ENCODE assay signal across 8 cellular contexts in the genomic region with DNA sequence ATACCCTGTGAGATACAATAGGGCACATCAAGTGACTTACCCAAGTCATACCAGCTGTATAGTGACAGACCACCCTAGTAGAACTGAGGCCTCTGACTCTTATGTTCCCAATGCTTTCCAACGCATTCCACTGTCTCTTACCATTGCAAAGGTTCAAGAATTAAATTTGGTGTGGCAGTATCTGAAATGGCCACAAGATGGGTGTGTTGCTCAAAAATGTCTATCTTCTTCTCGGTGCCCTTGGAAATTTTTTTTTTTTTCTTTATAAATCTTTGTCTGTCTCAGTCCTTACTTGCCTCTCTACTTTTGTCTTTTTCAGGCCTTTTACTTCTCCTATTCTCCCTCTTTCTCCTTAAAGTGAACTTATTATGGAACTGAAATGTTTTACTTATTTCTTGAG. TPM values are rescaled to one million over a fixed set of nuclear protein-coding genes. Genes with fewer than 3 reads are reported as not detected.
DNase-seq lines count a peak whose midpoint lies in the region; ATAC-seq, FAIRE-seq and TF ChIP-seq lines count a peak whose summit lies in the region.

No MANE protein-coding gene starts in this region.

- H3K9ac ChIP-seq in K562 (ENCODE audit: insufficient read depth in 1 of 2, low read depth in 2 of 2, low read length in 2 of 2) = no peak overlapping the region

- peaks cover 8% of the 10 kb centered on the region for H3K36me3 Mint-ChIP-seq in activated naive CD8-positive, alpha-beta T cell treated with anti-CD3 and anti-CD28 coated beads, Interleukin-2, amount 10 ng/mL, durations not matched to agents 7 days and 5 days
- peaks cover 3% of the 10 kb centered on the region for H3K36me3 Mint-ChIP-seq in activated naive CD8-positive, alpha-beta T cell treated with anti-CD3 and anti-CD28 coated beads for 36 hours

- ATAC-seq in activated naive CD8-positive, alpha-beta T cell treated with anti-CD3 and anti-CD28 coated beads, Interleukin-2, amount 10 ng/mL, durations not matched to agents 7 days and 5 days (ENCODE audit: low read depth) = peak; percentile 45
- ATAC-seq in K562 = peak; percentile 85
- ATAC-seq in omental fat pad (ENCODE audit: low FRiP score) = no peak
- ATAC-seq in HG03135 (IDR thresholded peaks at IDR 0.05; ENCODE audit: unreplicated experiment) = no peak

- H3K9me3 ChIP-seq in K562 (replicated peaks; ENCODE audit: control insufficient read depth, insufficient read depth, low read depth, low read length) = no peaks in the 10 kb centered on the region

- WGBS in K562 (ENCODE audit: insufficient coverage, low coverage, missing lambda C conversion rate) = 28% methylated on average over 2 of the region's 2 CpGs

- intact Hi-C loops in K562 (cut with micrococcal nuclease) = loop anchor here (1.0 to 10.0 kb wide), 2 partner anchors 143 to 268 kb away; no protein-coding TSS in a partner anchor

- no peaks in the 10 kb centered on the region for H3K79me2 ChIP-seq in K562 (ENCODE audit: control insufficient read depth, insufficient read depth, low read length)

- H3K4me3 ChIP-seq in K562 = no peak overlapping the region

- no peaks in the 10 kb centered on the region for H3K9me1 ChIP-seq in K562 (ENCODE audit: control insufficient read depth, insufficient read depth, low read length)

- no peak overlapping the region for H2AFZ ChIP-seq in K562 (ENCODE audit: low read depth, low read length)

- no peak overlapping the region for H3K27ac Mint-ChIP-seq in activated naive CD8-positive, alpha-beta T cell treated with anti-CD3 and anti-CD28 coated beads, Interleukin-2, amount 10 ng/mL, durations not matched to agents 7 days and 5 days
- H3K27ac Mint-ChIP-seq in activated naive CD8-positive, alpha-beta T cell treated with anti-CD3 and anti-CD28 coated beads for 36 hours = no peak overlapping the region

- H3K4me1 Mint-ChIP-seq in activated naive CD8-positive, alpha-beta T cell treated with anti-CD3 and anti-CD28 coated beads, Interleukin-2, amount 10 ng/mL, durations not matched to agents 7 days and 5 days = peaks cover 3% of the 10 kb centered on the region
- H3K4me1 Mint-ChIP-seq in activated naive CD8-positive, alpha-beta T cell treated with anti-CD3 and anti-CD28 coated beads for 36 hours = no peaks in the 10 kb centered on the region

- POLR2A ChIA-PET in activated naive CD8-positive, alpha-beta T cell treated with anti-CD3 and anti-CD28 coated beads, Interleukin-2, amount 10 ng/mL, durations not matched to agents 7 days and 5 days (lab: Charles Lee) = no interaction called here
- POLR2A ChIA-PET in K562 (lab: Yijun Ruan, JAX) = no interaction called here

- no peak for TF ChIP-seq POLR2A in K562 (conservative IDR thresholded peaks at IDR 0.05)

- no peak overlapping the region for H3K4me3 Mint-ChIP-seq in activated naive CD8-positive, alpha-beta T cell treated with anti-CD3 and anti-CD28 coated beads, Interleukin-2, amount 10 ng/mL, durations not matched to agents 7 days and 5 days
- H3K4me3 Mint-ChIP-seq in activated naive CD8-positive, alpha-beta T cell treated with anti-CD3 and anti-CD28 coated beads for 36 hours = no peak overlapping the region

- TF ChIP-seq RAD21 in K562 (CRISPR knock-in tag; conservative IDR thresholded peaks at IDR 0.05 in 1 of 2, IDR thresholded peaks at IDR 0.05 in 1 of 2) = peak; percentile 57 to 76

- no peaks in the 10 kb centered on the region for H4K20me1 ChIP-seq in K562 (replicated peaks; ENCODE audit: control insufficient read depth, insufficient read depth, low read length)

- H3K27ac ChIP-seq in K562 (ENCODE audit: extremely low read depth, low read depth, low read length) = no peak overlapping the region

- peaks cover 25% of the 10 kb centered on the region; the same call in 2 of the 3 replicates for H3K36me3 ChIP-seq in K562 (ENCODE audit: control insufficient read depth, insufficient read depth, low read length)

- H3K4me1 ChIP-seq in K562 (replicated peaks in 1 of 2; ENCODE audit: control insufficient read depth in 2 of 2, insufficient read depth in 2 of 2, low read length in 2 of 2) = no peaks in the 10 kb centered on the region

- no peak overlapping the region for H3K4me2 ChIP-seq in K562 (ENCODE audit: insufficient read depth, low read length)

- CTCF ChIA-PET in K562 (lab: Yijun Ruan, JAX; ENCODE audit: low intra/inter-chr PET ratio) = interaction anchor here (0.6 to 3.9 kb wide), 8 partner anchors 10 to 318 kb away, joined by 3 to 55 read pairs (median 4); no protein-coding TSS in a partner anchor

- no peak for TF ChIP-seq EP300 in K562 (IDR thresholded peaks at IDR 0.05; ENCODE audit: low read length)

- no peaks in the 10 kb centered on the region for H3K9me3 Mint-ChIP-seq in activated naive CD8-positive, alpha-beta T cell treated with anti-CD3 and anti-CD28 coated beads, Interleukin-2, amount 10 ng/mL, durations not matched to agents 7 days and 5 days
- no peaks in the 10 kb centered on the region for H3K9me3 Mint-ChIP-seq in activated naive CD8-positive, alpha-beta T cell treated with anti-CD3 and anti-CD28 coated beads for 36 hours

- FAIRE-seq in K562 (lab: Jason Lieb, UNC) = peak; percentile 74

- DNase-seq in activated naive CD8-positive, alpha-beta T cell treated with anti-CD3 and anti-CD28 coated beads, Interleukin-2, amount 10 ng/mL, durations not matched to agents 7 days and 5 days = no peak
- DNase-seq in activated naive CD8-positive, alpha-beta T cell treated with anti-CD3 and anti-CD28 coated beads for 36 hours = no peak
- DNase-seq in NCI-H2227 (lab: John Stamatoyannopoulos, UW; ENCODE audit: unreplicated experiment) (peak; percentile 43), K562 (ENCODE audit: extremely low read depth in 1 of 4, low spot score in 3 of 4) (peak; percentile 32 to 56 (median 40)), left kidney (ENCODE audit: low read depth, low spot score) (peak; percentile 77), DMS153 treated with DMSO at 0.1 percent for 48 hours (lab: John Stamatoyannopoulos, UW; ENCODE audit: unreplicated experiment) (no peak), omental fat pad (ENCODE audit: low spot score) (no peak)

- no peaks in the 10 kb centered on the region for H3K27me3 ChIP-seq in K562 (ENCODE audit: control insufficient read depth in 2 of 2, insufficient read depth in 2 of 2, low read length in 2 of 2)

- in situ Hi-C loops in K562 (cut with MboI) = loop anchor here (5.0 kb wide), 1 partner anchor 270 kb away; no protein-coding TSS in a partner anchor

- BruUV-seq in K562 (replicated peaks; lab: Mats Ljungman, UMichigan) = no TSS peak

- TF ChIP-seq CTCF in K562 (IDR thresholded peaks at IDR 0.05 in 2 of 3, conservative IDR thresholded peaks at IDR 0.05 in 1 of 3; ENCODE audit: insufficient read depth in 2 of 3, low read depth in 1 of 3, low read length in 3 of 3) (peak; percentile 55 to 84 (median 67); a peak in 5 of 6 replicates), omental fat pad (IDR thresholded peaks at IDR 0.05) (peak in 1 of 3 donors; percentile 26)

- H3K27me3 Mint-ChIP-seq in activated naive CD8-positive, alpha-beta T cell treated with anti-CD3 and anti-CD28 coated beads, Interleukin-2, amount 10 ng/mL, durations not matched to agents 7 days and 5 days = no peaks in the 10 kb centered on the region
- no peaks in the 10 kb centered on the region for H3K27me3 Mint-ChIP-seq in activated naive CD8-positive, alpha-beta T cell treated with anti-CD3 and anti-CD28 coated beads for 36 hours

TF ChIP-seq in K562, 482 proteins besides CTCF, POLR2A, EP300 and RAD21 (continues in another document):
- TF ChIP-seq ZNF384 (IDR thresholded peaks at IDR 0.05; ENCODE audit: low read depth, low read length) (peak; percentile 87), TEAD1 (CRISPR knock-in tag; IDR thresholded peaks at IDR 0.05) (no peak), ARID2 (IDR thresholded peaks at IDR 0.05) (peak; percentile 49; the same call in 1 of the 2 replicates), EZH2 (IDR thresholded peaks at IDR 0.05; ENCODE audit: borderline replicate concordance, low read depth, low read length) (no peak), EHMT2 (IDR thresholded peaks at IDR 0.05) (no peak), SMC3 (conservative IDR thresholded peaks at IDR 0.05; ENCODE audit: insufficient read depth, low read depth, low read length) (peak; percentile 78; the same call in 1 of the 2 replicates)

RNA-seq across cellular contexts. Expression of a gene that starts 48.4 kb away (rescaled TPM):
- 1 to 10 TPM in 1 of 2 experiments, under 1 TPM in 1; 0.40 to 1.2 TPM for total RNA-seq in activated naive CD8-positive, alpha-beta T cell treated with anti-CD3 and anti-CD28 coated beads, Interleukin-2, amount 10 ng/mL, durations not matched to agents 7 days and 5 days
- total RNA-seq in activated naive CD8-positive, alpha-beta T cell treated with anti-CD3 and anti-CD28 coated beads for 36 hours = under 1 TPM in 1 of 2 experiments, not detected in 1; 0.42 TPM
- 2.8 and 10.7 TPM in 2 replicates for total RNA-seq in K562 (2011; cell fraction: chromatin; rRNA removed; ENCODE audit: low replicate concordance)
- 1.8 and 3.8 TPM in 2 replicates for total RNA-seq in K562 (2011; cell fraction: nucleolus; rRNA removed)
- total RNA-seq in K562 (2011; cell fraction: nucleoplasm; rRNA removed) = 7.3 and 13.7 TPM in 2 replicates
- total RNA-seq in K562 (2014; rRNA removed) (0.24 TPM in 1 of 2 replicates, not detected in the other), K562 (2014; rRNA removed; fragmentation: Illumina TruSeq; extraction: Trizol) (0.36 and 0.67 TPM in 2 replicates), K562 (2015; rRNA removed; fragmentation: Illumina TruSeq; extraction: Trizol) (0.75 and 0.83 TPM in 2 replicates), K562 (2021) (0.16 TPM in 1 of 2 replicates, not detected in the other), omental fat pad (1 to 10 TPM in 2 of 4 donors, not detected in 2; 1.7 to 2.3 TPM)
- polyA plus RNA-seq in K562 (2011; rRNA removed) (0.27 TPM in 1 of 2 replicates, not detected in the other), K562 (2014; fragmentation: Illumina TruSeq; extraction: Trizol) (not detected in 2 replicates), K562 (2014; fragmentation: Nextera tagmentation; extraction: Ambion mirVana) (not detected), K562 (2014; rRNA removed) (0.15 TPM in 1 of 2 replicates, not detected in the other)
- polyA plus RNA-seq in K562 (2011; cell fraction: cytosol; rRNA removed) = 0.09 TPM in 1 of 2 replicates, not detected in the other
- 1.1 and 2.2 TPM in 2 replicates for polyA plus RNA-seq in K562 (2011; cell fraction: nucleus; rRNA removed)
- not detected in 2 replicates for polyA plus RNA-seq in K562 (2012)
- polyA minus RNA-seq in K562 (2011; rRNA and poly(A)+ RNA removed) = 5.1 and 6.2 TPM in 2 replicates
- polyA minus RNA-seq in K562 (2011; cell fraction: cytosol; rRNA and poly(A)+ RNA removed) = not detected in 2 replicates
- 6.0 and 7.4 TPM in 2 replicates for polyA minus RNA-seq in K562 (2011; cell fraction: nucleus; rRNA and poly(A)+ RNA removed)

Comparison
In these comparisons a context has a peak if more than half of its experiments do, and no peak if none do; other contexts are left out.
1. ATAC-seq: peak in activated naive CD8-positive, alpha-beta T cell treated with anti-CD3 and anti-CD28 coated beads, Interleukin-2, amount 10 ng/mL, durations not matched to agents 7 days and 5 days (single experiment) and K562 (single experiment); none in omental fat pad (single experiment) and HG03135 (single experiment).
2. DNase-seq: peak in NCI-H2227 (single experiment), K562 (4 of 4) and left kidney (single experiment); none in activated naive CD8-positive, alpha-beta T cell treated with anti-CD3 and anti-CD28 coated beads, Interleukin-2, amount 10 ng/mL, durations not matched to agents 7 days and 5 days (single experiment), activated naive CD8-positive, alpha-beta T cell treated with anti-CD3 and anti-CD28 coated beads for 36 hours (single experiment), DMS153 treated with DMSO at 0.1 percent for 48 hours (single experiment) and omental fat pad (single experiment).